In the genomic region with DNA sequence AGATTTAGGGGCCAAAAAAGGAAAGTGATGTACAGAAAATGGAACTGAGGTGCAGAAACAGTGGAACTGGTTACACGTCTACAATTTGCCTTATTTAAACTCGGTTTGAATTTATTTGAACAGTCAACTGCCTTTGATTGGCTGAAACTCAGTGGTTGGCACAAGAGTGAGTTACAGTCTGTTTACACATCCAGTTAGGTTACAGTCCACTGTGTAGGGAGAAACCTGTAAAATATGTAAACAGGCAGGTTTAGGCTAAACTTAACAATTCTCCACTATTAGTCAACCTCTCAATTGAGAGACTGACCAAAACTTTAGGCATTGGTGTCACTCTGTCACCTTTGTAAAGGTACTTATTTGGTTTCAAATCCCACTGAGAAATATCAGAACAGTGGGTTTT, we compare ENCODE assay signal across 29 cellular contexts. TPM values are rescaled to one million over a fixed set of nuclear protein-coding genes. Genes with fewer than 3 reads are reported as not detected.
"Had no signal": no experiment of that assay in that cellular context is flagged by ENCODE, and none has a peak within 500 bp of the region (broad histone marks: within the 10 kb centered on the region; RNA-seq: fewer than 3 reads in every experiment).

No MANE protein-coding gene starts in this region.

- H3K27me3 Mint-ChIP-seq: progenitor cell of endocrine pancreas had no signal

- H3K9me3 Mint-ChIP-seq: nephron; stimulated activated naive CD8-positive, alpha-beta T cell treated with anti-CD3 and anti-CD28 coated beads, Interleukin-15, Interleukin-2, amounts not matched to agents 100 ng/mL and 50 ng/mL, for 24 hours had no signal

- H3K27me3 ChIP-seq: neural progenitor cell, ovary, spleen, stomach, thyroid gland, tibial nerve, upper lobe of left lung, vagina had no signal

- H3K27ac Mint-ChIP-seq: natural killer cell; nephron; neural progenitor cell; progenitor cell of endocrine pancreas; stimulated activated effector memory CD8-positive, alpha-beta T cell treated with anti-CD3 and anti-CD28 coated beads, Interleukin-12 subunit alpha, Interleukin-12 subunit beta, amount 100 ng/mL, for 72 hours; stimulated activated naive B cell treated with anti-CD40 and anti-IgM and Interleukin-4, amounts not matched to agents 10 μg/mL and 1 μg/mL and 100 μg/mL, for 72 hours; stimulated activated naive CD8-positive, alpha-beta T cell treated with anti-CD3 and anti-CD28 coated beads, Interleukin-15, Interleukin-2, amounts not matched to agents 100 ng/mL and 50 ng/mL, for 24 hours had no signal

- H3K4me1 Mint-ChIP-seq: natural killer cell; nephron; neural progenitor cell; stimulated activated effector memory CD8-positive, alpha-beta T cell treated with anti-CD3 and anti-CD28 coated beads, Interleukin-12 subunit alpha, Interleukin-12 subunit beta, amount 100 ng/mL, for 72 hours; stimulated activated naive B cell treated with anti-CD40 and anti-IgM and Interleukin-4, amounts not matched to agents 10 μg/mL and 1 μg/mL and 100 μg/mL, for 72 hours had no signal

- ATAC-seq: natural killer cell; psoas muscle; right cardiac atrium; sciatic nerve; stimulated activated effector memory CD8-positive, alpha-beta T cell treated with anti-CD3 and anti-CD28 coated beads, Interleukin-12 subunit alpha, Interleukin-12 subunit beta, amount 100 ng/mL, for 72 hours; stimulated activated naive B cell treated with anti-CD40 and anti-IgM and Interleukin-4, amounts not matched to agents 10 μg/mL and 1 μg/mL and 100 μg/mL, for 72 hours had no signal

- H3K4me1 ChIP-seq: parathyroid adenoma, psoas muscle, spleen, stomach, thyroid gland, tibial nerve, upper lobe of left lung, vagina had no signal

- H3K4me2 ChIP-seq: neural progenitor cell, smooth muscle cell had no signal

- H3K79me2 ChIP-seq: parathyroid adenoma had no signal

- DNase-seq: natural killer cell; occipital lobe; ovary; posterior cingulate gyrus; psoas muscle; right cardiac atrium; spleen; stimulated activated CD4-positive, alpha-beta T cell treated with anti-CD3 and anti-CD28 coated beads, Interleukin-12 subunit alpha, Interleukin-12 subunit beta, amount 100 ng/mL, for 4 hours; stimulated activated CD4-positive, alpha-beta T cell treated with anti-CD3 and anti-CD28 coated beads, Interleukin-1b, Interleukin-23, amount 100 ng/mL, for 48 hours; stimulated activated CD4-positive, alpha-beta T cell treated with anti-CD3 and anti-CD28 coated beads, Interleukin-2, amount 100 ng/mL, for 48 hours; stimulated activated CD4-positive, alpha-beta T cell treated with anti-CD3 and anti-CD28 coated beads, Interleukin-4, amount 100 ng/mL, for 24 hours; stimulated activated naive B cell treated with anti-CD40 and anti-IgM and Interleukin-4, amounts not matched to agents 10 μg/mL and 1 μg/mL and 100 μg/mL, for 72 hours; stimulated activated naive CD4-positive, alpha-beta T cell treated with Interleukin-2 at 50 U/mL for 16 hours; stomach; thyroid gland had no signal

- H3K4me3 ChIP-seq: neural progenitor cell, ovary, psoas muscle, skin epidermis, smooth muscle cell, spleen, stomach, thoracic aorta, thyroid gland, tibial nerve, upper lobe of left lung, vagina had no signal

- H3K4me3 Mint-ChIP-seq: natural killer cell; nephron; neural progenitor cell; stimulated activated effector memory CD8-positive, alpha-beta T cell treated with anti-CD3 and anti-CD28 coated beads, Interleukin-12 subunit alpha, Interleukin-12 subunit beta, amount 100 ng/mL, for 72 hours; stimulated activated naive B cell treated with anti-CD40 and anti-IgM and Interleukin-4, amounts not matched to agents 10 μg/mL and 1 μg/mL and 100 μg/mL, for 72 hours; stimulated activated naive CD8-positive, alpha-beta T cell treated with anti-CD3 and anti-CD28 coated beads, Interleukin-15, Interleukin-2, amounts not matched to agents 100 ng/mL and 50 ng/mL, for 24 hours had no signal

- H3K27ac ChIP-seq: neural progenitor cell, ovary, parathyroid adenoma, psoas muscle, skin epidermis, spleen, stomach, thoracic aorta, thyroid gland, tibial nerve, upper lobe of left lung, vagina had no signal

- H3K36me3 Mint-ChIP-seq: natural killer cell; neural progenitor cell; stimulated activated effector memory CD8-positive, alpha-beta T cell treated with anti-CD3 and anti-CD28 coated beads, Interleukin-12 subunit alpha, Interleukin-12 subunit beta, amount 100 ng/mL, for 72 hours; stimulated activated naive B cell treated with anti-CD40 and anti-IgM and Interleukin-4, amounts not matched to agents 10 μg/mL and 1 μg/mL and 100 μg/mL, for 72 hours had no signal

- H3K9me3 ChIP-seq: ovary, psoas muscle, thoracic aorta, thyroid gland, vagina had no signal

- H2AFZ ChIP-seq: neural progenitor cell, parathyroid adenoma had no signal

- H3K36me3 ChIP-seq: neural progenitor cell, ovary, spleen, stomach, thoracic aorta, thyroid gland, tibial nerve, upper lobe of left lung, vagina had no signal

- H3K9ac ChIP-seq: neural progenitor cell, parathyroid adenoma had no signal

- FAIRE-seq: urothelium cell line had no signal

RNA-seq across cellular contexts. Expression of a gene that starts 40.3 kb away (rescaled TPM):
- total RNA-seq: natural killer cell had no signal
- polyA plus RNA-seq: smooth muscle cell had no signal
